Comparison of ENCODE assay signal across 21 cellular contexts in the genomic region with DNA sequence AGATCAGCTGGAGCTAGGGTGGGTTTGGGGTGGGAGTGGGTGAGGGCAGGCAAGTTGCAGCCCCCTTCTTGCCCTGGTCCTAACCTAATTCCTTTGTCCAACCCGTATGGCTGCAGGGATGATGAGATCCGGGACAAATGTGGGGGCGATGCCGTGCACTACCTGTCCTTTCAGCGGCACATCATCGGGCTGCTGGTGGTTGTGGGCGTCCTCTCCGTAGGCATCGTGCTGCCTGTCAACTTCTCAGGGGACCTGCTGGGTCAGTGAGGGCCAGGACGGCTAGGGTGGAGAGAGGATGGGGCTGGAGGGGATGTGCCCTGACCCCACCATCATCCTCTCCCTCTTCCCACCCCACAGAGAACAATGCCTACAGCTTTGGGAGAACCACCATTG. TPM values are rescaled to one million over a fixed set of nuclear protein-coding genes. Genes with fewer than 3 reads are reported as not detected.
DNase-seq lines count a peak whose midpoint lies in the region; ATAC-seq and TF ChIP-seq lines count a peak whose summit lies in the region.
"Had no signal": no experiment of that assay in that cellular context is flagged by ENCODE, and none has a peak within 500 bp of the region (broad histone marks: within the 10 kb centered on the region; RNA-seq: fewer than 3 reads in every experiment).

No MANE protein-coding gene starts in this region.

- peaks cover 8% of the 10 kb centered on the region for H3K36me3 Mint-ChIP-seq in T-helper 17 cell (ENCODE audit: low read depth)
- H3K36me3 Mint-ChIP-seq in central memory CD8-positive, alpha-beta T cell (ENCODE audit: insufficient read depth): peaks cover 25% of the 10 kb centered on the region
- peaks cover 17% of the 10 kb centered on the region for H3K36me3 Mint-ChIP-seq in neural progenitor cell
- peaks cover 26% of the 10 kb centered on the region for H3K36me3 Mint-ChIP-seq in chondrocyte (ENCODE audit: low read depth)

- H3K4me3 Mint-ChIP-seq in T-helper 17 cell (no peak overlapping the region), neural progenitor cell (no peak overlapping the region), chondrocyte (ENCODE audit: unreplicated experiment) (no peak overlapping the region)
- no peak overlapping the region for H3K4me3 Mint-ChIP-seq in central memory CD8-positive, alpha-beta T cell
- H3K4me3 Mint-ChIP-seq: CD4-positive, alpha-beta memory T cell had no signal

- no peak for ATAC-seq in T-helper 17 cell
- no peak for ATAC-seq in central memory CD8-positive, alpha-beta T cell (replicated peaks; ENCODE audit: extremely low read depth, poor library complexity, severe bottlenecking)
- no peak for ATAC-seq in HG03442 (IDR thresholded peaks at IDR 0.05; ENCODE audit: unreplicated experiment)

- DNase-seq in T-helper 17 cell: no peak
- DNase-seq in central memory CD8-positive, alpha-beta T cell (ENCODE audit: low spot score in 2 of 2): no peak
- DNase-seq in neural progenitor cell (ENCODE audit: low spot score): no peak
- DNase-seq in spleen: peak; percentile 42
- DNase-seq in suprapubic skin (ENCODE audit: low spot score in 2 of 2): no peak
- DNase-seq in chondrocyte (ENCODE audit: low spot score): no peak
- no peak for DNase-seq in stomach
- DNase-seq: C1 segment of cervical spinal cord; Calu3; CD4-positive, alpha-beta memory T cell; COR-L47; DMS53; DMS79 treated with DMSO at 0.1 percent for 48 hours; GF-D8; GOT3; HCEC 1CT had no signal

- peak overlapping the region; percentile 35 for H3K4me2 ChIP-seq in neural progenitor cell

- H3K27me3 Mint-ChIP-seq in T-helper 17 cell (no peaks in the 10 kb centered on the region), neural progenitor cell (ENCODE audit: insufficient read depth, low read depth) (peaks cover 6% of the 10 kb centered on the region), chondrocyte (ENCODE audit: low read depth) (no peaks in the 10 kb centered on the region)
- H3K27me3 Mint-ChIP-seq in central memory CD8-positive, alpha-beta T cell: no peaks in the 10 kb centered on the region
- H3K27me3 Mint-ChIP-seq: CD4-positive, alpha-beta memory T cell had no signal

- 85 to 100% (median 88%) methylated on average over 2 to 10 of the region's 10 CpGs for WGBS in spleen, 5 donors
- 95% methylated on average over 10 of the region's 10 CpGs for WGBS in suprapubic skin
- WGBS in stomach, 5 donors: 85 to 91% (median 90%) methylated on average over 9 to 10 of the region's 10 CpGs

- H3K27me3 ChIP-seq in neural progenitor cell (no peaks in the 10 kb centered on the region), spleen (replicated peaks in 1 of 7) (no peaks in the 10 kb centered on the region), suprapubic skin (no peaks in the 10 kb centered on the region), stomach (no peaks in the 10 kb centered on the region)

- H2AFZ ChIP-seq in neural progenitor cell (replicated peaks): no peak overlapping the region

- H4K20me1 ChIP-seq in neural progenitor cell (ENCODE audit: low read depth): no peaks in the 10 kb centered on the region

- H3F3A ChIP-seq in neural progenitor cell (ENCODE audit: low read depth): peaks cover 6% of the 10 kb centered on the region

- H3K4me1 Mint-ChIP-seq in T-helper 17 cell: peaks cover 17% of the 10 kb centered on the region
- H3K4me1 Mint-ChIP-seq in central memory CD8-positive, alpha-beta T cell: peaks cover 10% of the 10 kb centered on the region
- H3K4me1 Mint-ChIP-seq in neural progenitor cell: peaks cover 27% of the 10 kb centered on the region
- no peaks in the 10 kb centered on the region for H3K4me1 Mint-ChIP-seq in chondrocyte (ENCODE audit: low read depth)

- H3K9me3 Mint-ChIP-seq in central memory CD8-positive, alpha-beta T cell: no peaks in the 10 kb centered on the region
- H3K9me3 Mint-ChIP-seq in neural progenitor cell (no peaks in the 10 kb centered on the region), chondrocyte (ENCODE audit: low read depth) (no peaks in the 10 kb centered on the region)
- H3K9me3 Mint-ChIP-seq: CD4-positive, alpha-beta memory T cell had no signal

- H3K36me3 ChIP-seq in neural progenitor cell: no peaks in the 10 kb centered on the region
- peaks cover 0 to 95% (median 26%) of the 10 kb centered on the region in 6 donors for H3K36me3 ChIP-seq in spleen
- peaks cover 92% of the 10 kb centered on the region for H3K36me3 ChIP-seq in suprapubic skin
- H3K36me3 ChIP-seq in stomach: peaks cover 30 to 100% (median 100%) of the 10 kb centered on the region in 4 donors

- no peak overlapping the region for H3K27ac ChIP-seq in neural progenitor cell
- H3K27ac ChIP-seq in spleen: no peak overlapping the region
- H3K27ac ChIP-seq in suprapubic skin: no peak overlapping the region
- no peak overlapping the region for H3K27ac ChIP-seq in stomach

- intact Hi-C loops in spleen (cut with DNase I; ENCODE audit: low total_unique reads) (no loop called here), stomach (cut with DNase I; ENCODE audit: low total_unique reads) (no loop called here)

- H3K79me2 ChIP-seq in neural progenitor cell (ENCODE audit: low read depth): no peaks in the 10 kb centered on the region

- H3K4me1 ChIP-seq in neural progenitor cell (peaks cover 12% of the 10 kb centered on the region), spleen (no peaks in the 10 kb centered on the region), suprapubic skin (no peaks in the 10 kb centered on the region), stomach (peaks cover 0 to 2% (median 1%) of the 10 kb centered on the region in 4 donors)

- no peak for TF ChIP-seq EP300 in suprapubic skin (IDR thresholded peaks at IDR 0.05)
- no peak for TF ChIP-seq EP300 in stomach (IDR thresholded peaks at IDR 0.05)

- no peak overlapping the region for H3K4me3 ChIP-seq in neural progenitor cell
- H3K4me3 ChIP-seq in spleen: no peak overlapping the region
- H3K4me3 ChIP-seq in suprapubic skin: no peak overlapping the region
- no peak overlapping the region for H3K4me3 ChIP-seq in stomach

- TF ChIP-seq POLR2A in spleen (IDR thresholded peaks at IDR 0.05) (no peak), suprapubic skin (IDR thresholded peaks at IDR 0.05) (no peak), stomach (IDR thresholded peaks at IDR 0.05) (no peak)

- H3K9ac ChIP-seq in neural progenitor cell: no peak overlapping the region

- no peaks in the 10 kb centered on the region for H3K9me3 ChIP-seq in T-helper 17 cell (ENCODE audit: control insufficient read depth, low read length, poor library complexity, severe bottlenecking)
- no peaks in the 10 kb centered on the region for H3K9me3 ChIP-seq in neural progenitor cell (ENCODE audit: low read depth)
- no peaks in the 10 kb centered on the region for H3K9me3 ChIP-seq in spleen
- H3K9me3 ChIP-seq in suprapubic skin: no peaks in the 10 kb centered on the region
- no peaks in the 10 kb centered on the region for H3K9me3 ChIP-seq in stomach

- TF ChIP-seq CTCF in neural progenitor cell (IDR thresholded peaks at IDR 0.05): no peak
- no peak for TF ChIP-seq CTCF in spleen (IDR thresholded peaks at IDR 0.05 in 8 of 11, conservative IDR thresholded peaks at IDR 0.05 in 3 of 11)
- no peak for TF ChIP-seq CTCF in suprapubic skin (IDR thresholded peaks at IDR 0.05)
- no peak for TF ChIP-seq CTCF in chondrocyte (IDR thresholded peaks at IDR 0.05)
- TF ChIP-seq CTCF in stomach (IDR thresholded peaks at IDR 0.05): no peak

- H3K27ac Mint-ChIP-seq in T-helper 17 cell (peak overlapping the region; percentile 37), neural progenitor cell (no peak overlapping the region), chondrocyte (ENCODE audit: unreplicated experiment) (no peak overlapping the region)
- H3K27ac Mint-ChIP-seq in central memory CD8-positive, alpha-beta T cell (ENCODE audit: low read depth): peak overlapping the region; percentile 54

RNA-seq across cellular contexts. Expression of gene TMEM63B, which starts 12.0 kb away (rescaled TPM):
- total RNA-seq in T-helper 17 cell: 10 to 100 TPM; 25.6 to 27.1 TPM
- total RNA-seq in neural progenitor cell (ENCODE audit: low replicate concordance): 25.4 and 30.8 TPM in 2 replicates
- total RNA-seq in spleen: 10 to 100 TPM; 12.3 to 24.8 (median 19.4) TPM
- polyA plus RNA-seq in spleen: 1 to 10 TPM; 2.8 to 8.5 (median 3.5) TPM
- total RNA-seq in suprapubic skin: 10 to 100 TPM; 71.5 to 89.0 (median 84.5) TPM
- total RNA-seq in chondrocyte: 36.2 to 40.7 TPM (median 40.3 TPM) in 3 replicates
- total RNA-seq in stomach: 10 to 100 TPM; 20.7 to 90.6 (median 57.8) TPM
- polyA plus RNA-seq in stomach: 10 to 100 TPM in 2 of 3 donors, 1 to 10 TPM in 1; 5.5 to 16.8 (median 14.8) TPM

RNA-seq across cellular contexts. Expression of gene MRPL14, which starts 12.1 kb away (rescaled TPM):
- total RNA-seq in T-helper 17 cell (10 to 100 TPM; 13.2 to 13.7 TPM), neural progenitor cell (ENCODE audit: low replicate concordance) (40.4 and 53.5 TPM in 2 replicates), spleen (10 to 100 TPM; 20.2 to 31.7 (median 23.8) TPM), suprapubic skin (10 to 100 TPM; 25.1 to 49.8 (median 44.0) TPM), chondrocyte (35.1 to 38.7 TPM (median 35.5 TPM) in 3 replicates), stomach (10 to 100 TPM; 17.0 to 59.1 (median 37.3) TPM)
- polyA plus RNA-seq in spleen (10 to 100 TPM; 34.8 to 55.3 (median 41.4) TPM), stomach (10 to 100 TPM; 61.1 to 82.3 (median 78.7) TPM)

RNA-seq across cellular contexts. Expression of gene CAPN11, which starts 19.3 kb away (rescaled TPM):
- total RNA-seq in T-helper 17 cell: 1 to 10 TPM in 1 of 2 donors, under 1 TPM in 1; 0.26 to 1.0 TPM
- 0.40 and 0.49 TPM in 2 replicates for total RNA-seq in neural progenitor cell (ENCODE audit: low replicate concordance)
- under 1 TPM in 4 of 7 donors, not detected in 3; 0.13 to 0.26 (median 0.20) TPM for total RNA-seq in spleen
- polyA plus RNA-seq in spleen: under 1 TPM; 0.12 to 0.19 (median 0.17) TPM
- 1 to 10 TPM in 2 of 4 donors, under 1 TPM in 2; 0.45 to 2.5 (median 1.2) TPM for total RNA-seq in suprapubic skin
- total RNA-seq in chondrocyte: 0.07 TPM in 1 of 3 replicates, not detected in the others
- under 1 TPM in 1 of 5 donors, not detected in 4; 0.18 TPM for total RNA-seq in stomach
- polyA plus RNA-seq in stomach: under 1 TPM in 2 of 3 donors, not detected in 1; 0.15 to 0.19 TPM
- total RNA-seq: A172; A673; Calu3; CD4-positive, alpha-beta memory T cell; Daoy; G401 had no signal
- polyA plus RNA-seq: CD4-positive, alpha-beta memory T cell had no signal

Comparison
In these comparisons a context has a peak if more than half of its experiments do, and no peak if none do; other contexts are left out.
1. H3K27ac Mint-ChIP-seq: peak in T-helper 17 cell (single experiment) and central memory CD8-positive, alpha-beta T cell (single experiment); none in neural progenitor cell (single experiment) and chondrocyte (single experiment).